16 cellular contexts compared by ENCODE assay signal in the genomic region with DNA sequence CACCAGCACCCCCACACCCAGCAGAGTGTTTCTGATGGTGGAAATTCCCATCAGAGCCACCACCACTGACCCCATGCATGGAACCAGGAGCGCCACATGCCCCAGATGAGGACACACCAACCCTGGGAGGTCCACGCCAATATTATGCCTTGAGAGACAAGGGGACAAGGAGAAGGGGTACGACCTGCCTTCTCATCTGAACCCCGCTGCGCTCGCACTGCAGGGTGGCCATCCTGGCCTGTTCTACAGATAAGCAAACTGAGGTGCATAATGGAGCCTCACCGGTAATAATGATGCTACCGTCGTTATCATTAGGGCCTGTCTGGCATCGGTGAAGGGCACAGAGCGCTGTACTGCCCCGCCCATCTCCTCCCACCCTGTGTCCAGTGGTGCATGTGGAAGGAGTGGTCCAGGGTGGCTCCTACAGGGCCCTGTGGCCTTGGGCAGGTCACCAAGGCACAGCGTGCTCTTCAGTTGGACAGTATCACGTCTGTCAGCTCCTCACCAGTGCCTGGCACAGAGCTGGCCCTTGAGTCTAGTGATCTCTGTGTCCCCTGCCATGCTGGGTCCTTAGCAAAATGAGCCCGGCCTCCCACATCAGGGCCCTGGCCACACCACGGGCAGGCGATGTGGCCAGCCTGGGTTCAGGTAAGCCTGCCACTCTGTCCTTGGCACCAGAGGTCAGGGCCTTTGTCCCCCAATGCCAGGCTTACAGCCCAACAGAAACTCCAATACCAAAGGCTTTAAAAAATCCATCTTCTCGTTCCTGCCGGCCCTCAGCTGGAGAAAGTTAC.
"Had no signal": no experiment of that assay in that cellular context is flagged by ENCODE, and none has a peak within 500 bp of the region (broad histone marks: within the 10 kb centered on the region; RNA-seq: fewer than 3 reads in every experiment).

No MANE protein-coding gene starts in this region.

- H3K27me3 Mint-ChIP-seq: activated naive CD8-positive, alpha-beta T cell had no signal

- H3K4me1 ChIP-seq: body of pancreas, pancreas, thyroid gland, uterus had no signal

- H3K36me3 ChIP-seq: pancreas, thyroid gland, uterus had no signal

- H3K4me3 ChIP-seq: body of pancreas, pancreas, thyroid gland, uterus had no signal

- DNase-seq: activated CD4-positive, alpha-beta T cell treated with anti-CD3 and anti-CD28 coated beads, Interleukin-2, amount 50 U/mL, for 4 hours; body of pancreas; caudate nucleus; foreskin melanocyte; hypothalamus; mesendoderm; naive thymus-derived CD4-positive, alpha-beta T cell; stimulated activated CD4-positive, alpha-beta T cell treated with anti-CD3 and anti-CD28 coated beads, Interleukin-12 subunit alpha, Interleukin-12 subunit beta, amount 100 ng/mL, for 4 hours; stimulated activated CD4-positive, alpha-beta T cell treated with anti-CD3 and anti-CD28 coated beads, Interleukin-1b, Interleukin-23, amount 100 ng/mL, for 48 hours; stimulated activated CD8-positive, alpha-beta memory T cell treated with anti-CD3 and anti-CD28 coated beads, Interleukin-4, amount 100 ng/mL, for 48 hours; stimulated activated naive CD4-positive, alpha-beta T cell; T1000; thyroid gland; uterus had no signal

- H3K4me3 Mint-ChIP-seq: activated naive CD8-positive, alpha-beta T cell; naive thymus-derived CD4-positive, alpha-beta T cell had no signal

- ATAC-seq: body of pancreas; naive thymus-derived CD4-positive, alpha-beta T cell; pancreas had no signal

- H3K27ac Mint-ChIP-seq: activated naive CD8-positive, alpha-beta T cell; naive thymus-derived CD4-positive, alpha-beta T cell had no signal

- H3K27me3 ChIP-seq: body of pancreas, pancreas, thyroid gland, uterus had no signal

- H3K27ac ChIP-seq: body of pancreas, pancreas, thyroid gland, uterus had no signal

- H3K9me3 ChIP-seq: body of pancreas, pancreas, thyroid gland, uterus had no signal

- H3K36me3 Mint-ChIP-seq: activated naive CD8-positive, alpha-beta T cell; naive thymus-derived CD4-positive, alpha-beta T cell had no signal
